In genomic region chr6:36912583-36912982, GRCh38 we compare ENCODE assay signal across 8 cellular contexts. TPM values are rescaled to one million over a fixed set of nuclear protein-coding genes. Genes with fewer than 3 reads are reported as not detected.
DNase-seq lines count a peak whose midpoint lies in the region; ATAC-seq and TF ChIP-seq lines count a peak whose summit lies in the region.

No MANE protein-coding gene starts in this region.

- H3K27me3 Mint-ChIP-seq in activated CD4-positive, alpha-beta T cell treated with anti-CD3 and anti-CD28 coated beads, Interleukin-2, amount 10 ng/mL, durations not matched to agents 7 days and 5 days: no peaks in the 10 kb centered on the region
- H3K27me3 Mint-ChIP-seq in effector memory CD8-positive, alpha-beta T cell: no peaks in the 10 kb centered on the region

- no peak overlapping the region for H3K4me3 ChIP-seq in heart left ventricle
- H3K4me3 ChIP-seq in left ventricle myocardium inferior: no peak overlapping the region

- CTCF ChIA-PET in activated CD4-positive, alpha-beta T cell treated with anti-CD3 and anti-CD28 coated beads, Interleukin-2, amount 10 ng/mL, durations not matched to agents 7 days and 5 days (lab: Charles Lee): interaction anchor here (0.8 to 1.5 kb wide), 8 partner anchors 14 to 212 kb away, joined by 3 to 5 read pairs (median 3); partner anchors contain the start of gene C6orf89

- H3K27me3 ChIP-seq in heart left ventricle: no peaks in the 10 kb centered on the region
- H3K27me3 ChIP-seq in left ventricle myocardium inferior (ENCODE audit: low read depth): no peaks in the 10 kb centered on the region

- POLR2A ChIA-PET in activated CD4-positive, alpha-beta T cell treated with anti-CD3 and anti-CD28 coated beads, Interleukin-2, amount 10 ng/mL, durations not matched to agents 7 days and 5 days (lab: Charles Lee): interaction anchor here (0.6 to 1.0 kb wide), 2 partner anchors 10 to 39 kb away, joined by 3 read pairs; no protein-coding TSS in a partner anchor

- DNase-seq in activated CD4-positive, CD25-positive, alpha-beta regulatory T cell treated with anti-CD3 and anti-CD28 coated beads, Interleukin-2, amount 50 U/mL, for 72 hours: no peak
- peak; percentile 84 for DNase-seq in activated CD4-positive, alpha-beta T cell treated with anti-CD3 and anti-CD28 coated beads, Interleukin-2, amount 10 ng/mL, durations not matched to agents 7 days and 5 days
- peak; percentile 11 to 31 (median 23) for DNase-seq in effector memory CD8-positive, alpha-beta T cell
- peak; percentile 10 to 46 (median 11) for DNase-seq in stimulated activated CD4-positive, alpha-beta T cell treated with anti-CD3 and anti-CD28 coated beads, TNF-alpha, amount 100 ng/mL, for 4 hours (ENCODE audit: low read depth in 3 of 3)
- DNase-seq in heart left ventricle: no peak
- DNase-seq in left ventricle myocardium inferior: no peak

- no peaks in the 10 kb centered on the region for H3K9me3 Mint-ChIP-seq in activated CD4-positive, alpha-beta T cell treated with anti-CD3 and anti-CD28 coated beads, Interleukin-2, amount 10 ng/mL, durations not matched to agents 7 days and 5 days
- no peaks in the 10 kb centered on the region for H3K9me3 Mint-ChIP-seq in effector memory CD8-positive, alpha-beta T cell

- peaks cover 66% of the 10 kb centered on the region for H3K4me1 Mint-ChIP-seq in activated CD4-positive, alpha-beta T cell treated with anti-CD3 and anti-CD28 coated beads, Interleukin-2, amount 10 ng/mL, durations not matched to agents 7 days and 5 days
- peaks cover 24 to 28% of the 10 kb centered on the region in 2 donors for H3K4me1 Mint-ChIP-seq in effector memory CD8-positive, alpha-beta T cell (ENCODE audit: low read depth in 2 of 2)

- ATAC-seq in activated CD4-positive, CD25-positive, alpha-beta regulatory T cell treated with anti-CD3 and anti-CD28 coated beads, Interleukin-2, amount 50 U/mL, for 24 hours: peak; percentile 85 to 86
- ATAC-seq in HG03280 (IDR thresholded peaks at IDR 0.05; ENCODE audit: unreplicated experiment) (peak; percentile 85), heart left ventricle (no peak)
- ATAC-seq in effector memory CD8-positive, alpha-beta T cell (replicated peaks): peak; percentile 90

- peak overlapping the region in 2 of 12 donors; percentile 27 to 46 for H3K27ac ChIP-seq in heart left ventricle
- no peak overlapping the region for H3K27ac ChIP-seq in left ventricle myocardium inferior (replicated peaks)

- H3K27ac Mint-ChIP-seq in activated CD4-positive, alpha-beta T cell treated with anti-CD3 and anti-CD28 coated beads, Interleukin-2, amount 10 ng/mL, durations not matched to agents 7 days and 5 days: peak overlapping the region; percentile 90
- H3K27ac Mint-ChIP-seq in effector memory CD8-positive, alpha-beta T cell: peak overlapping the region; percentile 85 to 94

- no peak for TF ChIP-seq POLR2A in heart left ventricle (IDR thresholded peaks at IDR 0.05)

- no peaks in the 10 kb centered on the region for H3K9me3 ChIP-seq in heart left ventricle
- H3K9me3 ChIP-seq in left ventricle myocardium inferior (replicated peaks): no peaks in the 10 kb centered on the region

- intact Hi-C loops in heart left ventricle (cut with DNase I) (loop anchor here in 2 of 10 donors (10.0 kb wide), 1 partner anchor 62 kb away; no protein-coding TSS in a partner anchor), left ventricle myocardium inferior (cut with micrococcal nuclease) (no loop called here)

- peaks cover 4 to 87% (median 70%) of the 10 kb centered on the region in 9 donors for H3K36me3 ChIP-seq in heart left ventricle
- peaks cover 53% of the 10 kb centered on the region for H3K36me3 ChIP-seq in left ventricle myocardium inferior

- TF ChIP-seq CTCF in heart left ventricle (IDR thresholded peaks at IDR 0.05) (no peak), left ventricle myocardium inferior (IDR thresholded peaks at IDR 0.05; ENCODE audit: borderline replicate concordance) (no peak)

- H3K4me3 Mint-ChIP-seq in activated CD4-positive, alpha-beta T cell treated with anti-CD3 and anti-CD28 coated beads, Interleukin-2, amount 10 ng/mL, durations not matched to agents 7 days and 5 days: peak overlapping the region; percentile 71
- peak overlapping the region; percentile 61 to 69 for H3K4me3 Mint-ChIP-seq in effector memory CD8-positive, alpha-beta T cell

- WGBS in heart left ventricle, 4 donors: 70 to 79% (median 75%) methylated on average over 8 of the region's 8 CpGs

- peaks cover under 1 to 43% (median 16%) of the 10 kb centered on the region in 12 donors for H3K4me1 ChIP-seq in heart left ventricle
- H3K4me1 ChIP-seq in left ventricle myocardium inferior: peaks cover 53% of the 10 kb centered on the region

- H3K36me3 Mint-ChIP-seq in activated CD4-positive, alpha-beta T cell treated with anti-CD3 and anti-CD28 coated beads, Interleukin-2, amount 10 ng/mL, durations not matched to agents 7 days and 5 days (ENCODE audit: low read depth): peaks cover 53% of the 10 kb centered on the region
- H3K36me3 Mint-ChIP-seq in effector memory CD8-positive, alpha-beta T cell (ENCODE audit: insufficient read depth): peaks cover 14% of the 10 kb centered on the region

RNA-seq across cellular contexts. Expression of gene C6orf89, which starts 26.8 kb away (rescaled TPM):
- 10 to 100 TPM; 47.5 to 58.1 TPM for total RNA-seq in activated CD4-positive, alpha-beta T cell treated with anti-CD3 and anti-CD28 coated beads, Interleukin-2, amount 10 ng/mL, durations not matched to agents 7 days and 5 days
- total RNA-seq in heart left ventricle (10 to 100 TPM; 54.2 to 86.2 (median 75.5) TPM), left ventricle myocardium inferior (76.4 TPM)
- 10 to 100 TPM; 34.0 to 55.9 TPM for polyA plus RNA-seq in heart left ventricle

RNA-seq across cellular contexts. Expression of gene PPIL1, which starts 38.0 kb away (rescaled TPM):
- total RNA-seq in activated CD4-positive, alpha-beta T cell treated with anti-CD3 and anti-CD28 coated beads, Interleukin-2, amount 10 ng/mL, durations not matched to agents 7 days and 5 days: 10 to 100 TPM; 27.0 to 29.3 TPM
- total RNA-seq in heart left ventricle (10 to 100 TPM; 30.9 to 61.6 (median 42.6) TPM), left ventricle myocardium inferior (69.1 TPM)
- 10 to 100 TPM; 42.6 to 69.3 TPM for polyA plus RNA-seq in heart left ventricle

RNA-seq across cellular contexts. Expression of gene PI16, which starts 42.0 kb away (rescaled TPM):
- 10 to 100 TPM; 13.5 to 15.1 TPM for total RNA-seq in activated CD4-positive, alpha-beta T cell treated with anti-CD3 and anti-CD28 coated beads, Interleukin-2, amount 10 ng/mL, durations not matched to agents 7 days and 5 days
- total RNA-seq in heart left ventricle (10 to 100 TPM in 7 of 9 donors, 1 to 10 TPM in 2; 7.5 to 36.2 (median 12.1) TPM), left ventricle myocardium inferior (25.9 TPM)
- 10 to 100 TPM in 1 of 2 donors, 1 to 10 TPM in 1; 5.7 to 23.5 TPM for polyA plus RNA-seq in heart left ventricle

Comparison
In these comparisons a context has a peak if more than half of its experiments do, and no peak if none do; other contexts are left out.
1. ATAC-seq: peak in activated CD4-positive, CD25-positive, alpha-beta regulatory T cell treated with anti-CD3 and anti-CD28 coated beads, Interleukin-2, amount 50 U/mL, for 24 hours (2 of 2), HG03280 (single experiment) and effector memory CD8-positive, alpha-beta T cell (single experiment); none in heart left ventricle (0 of 4).
2. DNase-seq: peak in activated CD4-positive, alpha-beta T cell treated with anti-CD3 and anti-CD28 coated beads, Interleukin-2, amount 10 ng/mL, durations not matched to agents 7 days and 5 days (single experiment), effector memory CD8-positive, alpha-beta T cell (3 of 3) and stimulated activated CD4-positive, alpha-beta T cell treated with anti-CD3 and anti-CD28 coated beads, TNF-alpha, amount 100 ng/mL, for 4 hours (3 of 3); none in activated CD4-positive, CD25-positive, alpha-beta regulatory T cell treated with anti-CD3 and anti-CD28 coated beads, Interleukin-2, amount 50 U/mL, for 72 hours (single experiment), heart left ventricle (0 of 5) and left ventricle myocardium inferior (single experiment).